In the genomic region with DNA sequence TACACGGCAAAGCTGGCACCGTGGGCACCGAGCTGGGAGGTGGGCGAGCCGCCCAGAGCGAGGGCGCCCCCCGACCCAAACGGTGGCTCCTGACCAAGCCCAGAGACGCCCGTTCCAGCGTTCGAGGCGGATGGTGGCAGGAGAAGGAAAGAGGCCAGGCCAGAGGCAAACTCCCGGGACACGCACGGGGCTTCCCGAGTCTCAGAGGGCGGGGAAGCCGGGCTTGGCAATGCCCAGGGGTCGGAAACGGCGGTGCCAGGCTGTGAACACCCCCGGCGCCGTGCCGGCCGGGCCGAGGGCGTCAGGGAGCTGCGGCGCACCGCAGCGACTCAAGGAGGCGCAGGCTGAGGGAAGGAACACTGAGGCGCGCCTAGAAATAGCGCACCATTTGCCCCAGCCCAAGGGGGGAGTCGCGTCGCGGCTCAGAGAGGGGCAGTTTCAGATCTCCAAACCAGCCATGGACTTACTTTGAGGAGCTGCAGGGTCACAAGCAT, we compare ENCODE assay signal across 1 cellular context.
A peak's percentile ranks its signal among the peaks of the same experiment; 100 is the strongest.
TF ChIP-seq lines count a peak whose summit lies in the region.

No MANE protein-coding gene starts in this region.

TF ChIP-seq in HepG2, 621 proteins besides CTCF, POLR2A, EP300 and RAD21 (continued from another document and continues in another):
- TF ChIP-seq, protein P1, sequence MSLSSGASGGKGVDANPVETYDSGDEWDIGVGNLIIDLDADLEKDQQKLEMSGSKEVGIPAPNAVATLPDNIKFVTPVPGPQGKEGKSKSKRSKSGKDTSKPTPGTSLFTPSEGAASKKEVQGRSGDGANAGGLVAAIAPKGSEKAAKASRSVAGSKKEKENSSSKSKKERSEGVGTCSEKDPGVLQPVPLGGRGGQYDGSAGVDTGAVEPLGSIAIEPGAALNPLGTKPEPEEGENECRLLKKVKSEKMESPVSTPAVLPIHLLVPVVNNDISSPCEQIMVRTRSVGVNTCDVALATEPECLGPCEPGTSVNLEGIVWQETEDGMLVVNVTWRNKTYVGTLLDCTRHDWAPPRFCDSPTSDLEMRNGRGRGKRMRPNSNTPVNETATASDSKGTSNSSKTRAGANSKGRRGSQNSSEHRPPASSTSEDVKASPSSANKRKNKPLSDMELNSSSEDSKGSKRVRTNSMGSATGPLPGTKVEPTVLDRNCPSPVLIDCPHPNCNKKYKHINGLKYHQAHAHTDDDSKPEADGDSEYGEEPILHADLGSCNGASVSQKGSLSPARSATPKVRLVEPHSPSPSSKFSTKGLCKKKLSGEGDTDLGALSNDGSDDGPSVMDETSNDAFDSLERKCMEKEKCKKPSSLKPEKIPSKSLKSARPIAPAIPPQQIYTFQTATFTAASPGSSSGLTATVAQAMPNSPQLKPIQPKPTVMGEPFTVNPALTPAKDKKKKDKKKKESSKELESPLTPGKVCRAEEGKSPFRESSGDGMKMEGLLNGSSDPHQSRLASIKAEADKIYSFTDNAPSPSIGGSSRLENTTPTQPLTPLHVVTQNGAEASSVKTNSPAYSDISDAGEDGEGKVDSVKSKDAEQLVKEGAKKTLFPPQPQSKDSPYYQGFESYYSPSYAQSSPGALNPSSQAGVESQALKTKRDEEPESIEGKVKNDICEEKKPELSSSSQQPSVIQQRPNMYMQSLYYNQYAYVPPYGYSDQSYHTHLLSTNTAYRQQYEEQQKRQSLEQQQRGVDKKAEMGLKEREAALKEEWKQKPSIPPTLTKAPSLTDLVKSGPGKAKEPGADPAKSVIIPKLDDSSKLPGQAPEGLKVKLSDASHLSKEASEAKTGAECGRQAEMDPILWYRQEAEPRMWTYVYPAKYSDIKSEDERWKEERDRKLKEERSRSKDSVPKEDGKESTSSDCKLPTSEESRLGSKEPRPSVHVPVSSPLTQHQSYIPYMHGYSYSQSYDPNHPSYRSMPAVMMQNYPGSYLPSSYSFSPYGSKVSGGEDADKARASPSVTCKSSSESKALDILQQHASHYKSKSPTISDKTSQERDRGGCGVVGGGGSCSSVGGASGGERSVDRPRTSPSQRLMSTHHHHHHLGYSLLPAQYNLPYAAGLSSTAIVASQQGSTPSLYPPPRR (CRISPR knock-in tag; IDR thresholded peaks at IDR 0.05; ENCODE audit: borderline replicate concordance) = no peak
- TF ChIP-seq HMGA1 (CRISPR knock-in tag; conservative IDR thresholded peaks at IDR 0.05) (no peak), KLF12 (CRISPR knock-in tag; IDR thresholded peaks at IDR 0.05; ENCODE audit: borderline replicate concordance) (peak; percentile 90; the same call in 1 of the 2 replicates), ZNF775 (CRISPR knock-in tag; IDR thresholded peaks at IDR 0.05; ENCODE audit: borderline replicate concordance) (no peak), ZNF598 (CRISPR knock-in tag; IDR thresholded peaks at IDR 0.05; ENCODE audit: borderline replicate concordance) (peak; percentile 30; the same call in 1 of the 2 replicates), ZSCAN9 (CRISPR knock-in tag; IDR thresholded peaks at IDR 0.05; ENCODE audit: borderline replicate concordance) (0 out of 2 replicates have a peak, but pooled peaks have one; percentile 3), ASH2L (IDR thresholded peaks at IDR 0.05; ENCODE audit: insufficient read length, low read depth, low read length) (peak; percentile 53), GATA4 (IDR thresholded peaks at IDR 0.05; ENCODE audit: borderline replicate concordance, low read depth) (no peak), ZNF766 (CRISPR knock-in tag; IDR thresholded peaks at IDR 0.05; ENCODE audit: borderline replicate concordance) (0 out of 2 replicates have a peak, but pooled peaks have one; percentile 28), ZFAT (CRISPR knock-in tag; conservative IDR thresholded peaks at IDR 0.05) (0 out of 2 replicates have a peak, but pooled peaks have one; percentile 33), PRMT3 (CRISPR knock-in tag; IDR thresholded peaks at IDR 0.05; ENCODE audit: borderline replicate concordance, low read depth) (no peak), MBD4 (IDR thresholded peaks at IDR 0.05; ENCODE audit: borderline replicate concordance, low read length) (no peak), TRIM22 (IDR thresholded peaks at IDR 0.05) (no peak), ZNF790 (CRISPR knock-in tag; IDR thresholded peaks at IDR 0.05; ENCODE audit: borderline replicate concordance) (0 out of 2 replicates have a peak, but pooled peaks have one; percentile 45), NCOA1 (CRISPR knock-in tag; IDR thresholded peaks at IDR 0.05) (no peak), ZNF503 (CRISPR knock-in tag; IDR thresholded peaks at IDR 0.05) (peak; percentile 60; the same call in 1 of the 2 replicates), ZNF274 (CRISPR knock-in tag; IDR thresholded peaks at IDR 0.05) (no peak), NR3C1 (CRISPR knock-in tag; IDR thresholded peaks at IDR 0.05) (no peak), ZNF878 (CRISPR knock-in tag; IDR thresholded peaks at IDR 0.05) (no peak; the same call in 1 of the 2 replicates), SP4 (CRISPR knock-in tag; IDR thresholded peaks at IDR 0.05) (no peak), HHEX (CRISPR knock-in tag; IDR thresholded peaks at IDR 0.05) (no peak), SIX4 (CRISPR knock-in tag; IDR thresholded peaks at IDR 0.05) (no peak), TCF7 (IDR thresholded peaks at IDR 0.05; ENCODE audit: low read depth) (no peak), CBX5 (CRISPR knock-in tag; IDR thresholded peaks at IDR 0.05; ENCODE audit: borderline replicate concordance) (no peak), ZNF280D (CRISPR knock-in tag; IDR thresholded peaks at IDR 0.05) (no peak), ZFP36L1 (CRISPR knock-in tag; IDR thresholded peaks at IDR 0.05) (peak; percentile 17; the same call in 1 of the 2 replicates), ZBTB26 (CRISPR knock-in tag; IDR thresholded peaks at IDR 0.05; ENCODE audit: borderline replicate concordance) (no peak), ZNF724P (CRISPR knock-in tag; IDR thresholded peaks at IDR 0.05; ENCODE audit: borderline replicate concordance) (peak; percentile 60; the same call in 1 of the 2 replicates), ZNF619 (CRISPR knock-in tag; IDR thresholded peaks at IDR 0.05) (no peak), HOXA9 (CRISPR knock-in tag; IDR thresholded peaks at IDR 0.05; ENCODE audit: borderline replicate concordance) (no peak), ZNF326 (CRISPR knock-in tag; IDR thresholded peaks at IDR 0.05; ENCODE audit: borderline replicate concordance) (no peak), ZBTB43 (CRISPR knock-in tag; conservative IDR thresholded peaks at IDR 0.05) (no peak), IRX3 (CRISPR knock-in tag; IDR thresholded peaks at IDR 0.05; ENCODE audit: borderline replicate concordance, low read depth) (no peak), ZNF451 (CRISPR knock-in tag; IDR thresholded peaks at IDR 0.05) (no peak), KDM5B (CRISPR knock-in tag; IDR thresholded peaks at IDR 0.05; ENCODE audit: borderline replicate concordance) (peak; percentile 55; the same call in 1 of the 2 replicates), KMT2B (CRISPR knock-in tag; IDR thresholded peaks at IDR 0.05) (no peak), THAP7 (CRISPR knock-in tag; IDR thresholded peaks at IDR 0.05) (no peak), ZNF17 (CRISPR knock-in tag; IDR thresholded peaks at IDR 0.05) (0 out of 2 replicates have a peak, but pooled peaks have one; percentile 45), MAFG (CRISPR knock-in tag; IDR thresholded peaks at IDR 0.05) (peak; percentile 45; the same call in 1 of the 2 replicates), ZNF713 (CRISPR knock-in tag; IDR thresholded peaks at IDR 0.05) (0 out of 2 replicates have a peak, but pooled peaks have one; percentile 71), PHB2 (IDR thresholded peaks at IDR 0.05; ENCODE audit: partially characterized antibody) (no peak), SYNCRIP (IDR thresholded peaks at IDR 0.05; ENCODE audit: insufficient read depth, low read depth, low read length) (no peak), HDAC6 (IDR thresholded peaks at IDR 0.05; ENCODE audit: low read depth, low read length) (no peak), TARDBP (CRISPR knock-in tag; IDR thresholded peaks at IDR 0.05) (no peak), NFYB (CRISPR knock-in tag; IDR thresholded peaks at IDR 0.05) (no peak), GZF1 (CRISPR knock-in tag; IDR thresholded peaks at IDR 0.05) (no peak), SMAD9 (CRISPR knock-in tag; IDR thresholded peaks at IDR 0.05) (no peak), TSC22D2 (CRISPR knock-in tag; IDR thresholded peaks at IDR 0.05; ENCODE audit: borderline replicate concordance) (no peak)
- TF ChIP-seq, protein P2, sequence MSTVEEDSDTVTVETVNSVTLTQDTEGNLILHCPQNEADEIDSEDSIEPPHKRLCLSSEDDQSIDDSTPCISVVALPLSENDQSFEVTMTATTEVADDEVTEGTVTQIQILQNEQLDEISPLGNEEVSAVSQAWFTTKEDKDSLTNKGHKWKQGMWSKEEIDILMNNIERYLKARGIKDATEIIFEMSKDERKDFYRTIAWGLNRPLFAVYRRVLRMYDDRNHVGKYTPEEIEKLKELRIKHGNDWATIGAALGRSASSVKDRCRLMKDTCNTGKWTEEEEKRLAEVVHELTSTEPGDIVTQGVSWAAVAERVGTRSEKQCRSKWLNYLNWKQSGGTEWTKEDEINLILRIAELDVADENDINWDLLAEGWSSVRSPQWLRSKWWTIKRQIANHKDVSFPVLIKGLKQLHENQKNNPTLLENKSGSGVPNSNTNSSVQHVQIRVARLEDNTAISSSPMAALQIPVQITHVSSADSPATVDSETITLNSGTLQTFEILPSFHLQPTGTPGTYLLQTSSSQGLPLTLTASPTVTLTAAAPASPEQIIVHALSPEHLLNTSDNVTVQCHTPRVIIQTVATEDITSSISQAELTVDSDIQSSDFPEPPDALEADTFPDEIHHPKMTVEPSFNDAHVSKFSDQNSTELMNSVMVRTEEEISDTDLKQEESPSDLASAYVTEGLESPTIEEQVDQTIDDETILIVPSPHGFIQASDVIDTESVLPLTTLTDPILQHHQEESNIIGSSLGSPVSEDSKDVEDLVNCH (CRISPR knock-in tag; IDR thresholded peaks at IDR 0.05) = 0 out of 2 replicates have a peak, but pooled peaks have one; percentile 17
